In genomic region chr15:39857132-39857531, GRCh38 we compare ENCODE assay signal across 16 cellular contexts.
DNase-seq lines count a peak whose midpoint lies in the region; ATAC-seq, FAIRE-seq and TF ChIP-seq lines count a peak whose summit lies in the region.
"Had no signal": no experiment of that assay in that cellular context is flagged by ENCODE, and none has a peak within 500 bp of the region (broad histone marks: within the 10 kb centered on the region; RNA-seq: fewer than 3 reads in every experiment).

No MANE protein-coding gene starts in this region.

- peak; percentile 34; the same call in 2 of the 3 replicates for ATAC-seq in GM12878
- ATAC-seq in HG02970 (IDR thresholded peaks at IDR 0.05; ENCODE audit: low FRiP score, unreplicated experiment), result no peak
- ATAC-seq in HG03135 (IDR thresholded peaks at IDR 0.05; ENCODE audit: unreplicated experiment), result no peak
- ATAC-seq: GM23338 had no signal

- CTCF ChIA-PET in GM12878 (lab: Yijun Ruan, JAX), result interaction anchor here (1.0 kb wide), 1 partner anchor 19 kb away, joined by 3 read pairs; no protein-coding TSS in a partner anchor

- BruUV-seq in GM12878 (replicated peaks; lab: Mats Ljungman, UMichigan), result no TSS peak

- H3K4me1 ChIP-seq in BLaER1 treated with 17β-estradiol and CSF1 and Interleukin-3, amounts not matched to agents 10 nM and 100 nM, result peaks cover 28 to 51% (median 39%) of the 10 kb centered on the region in 10 experiments
- H3K4me1 ChIP-seq in GM12878 (ENCODE audit: control insufficient read depth, insufficient read depth, low read length) (no peaks in the 10 kb centered on the region), osteoblast (ENCODE audit: insufficient read depth, low read length) (peaks cover 29% of the 10 kb centered on the region)
- H3K4me1 ChIP-seq: Caco-2 had no signal

- POLR2A ChIA-PET in GM12878 (lab: Charles Lee), result no interaction called here

- H3K27ac ChIP-seq in BLaER1 treated with 17β-estradiol and CSF1 and Interleukin-3, amounts not matched to agents 10 nM and 100 nM, result peak overlapping the region in 8 of 11 experiments; percentile 9 to 63 (median 30); a peak in 13 of 22 replicates
- H3K27ac ChIP-seq in GM12878 (ENCODE audit: control insufficient read depth, insufficient read depth) (no peak overlapping the region), osteoblast (ENCODE audit: low read depth, low read length) (no peak overlapping the region)

- SMC1A ChIA-PET in GM12878 (lab: Charles Lee; ENCODE audit: uncharacterized antibody, unreplicated experiment), result interaction anchor here (1.2 kb wide), 1 partner anchor 69 kb away, joined by 4 read pairs; no protein-coding TSS in a partner anchor

- DNase-seq in GM12878 (ENCODE audit: low read depth, low spot score) (no peak), kidney glomerular epithelial cell (lab: John Stamatoyannopoulos, UW) (peak; percentile 22), osteoblast (ENCODE audit: insufficient read length, low spot score, missing footprints) (no peak), amygdala (lab: John Stamatoyannopoulos, UW) (no peak)
- DNase-seq: 8988T; Caco-2; CD4-positive, alpha-beta T cell; DMS153; DMS79; GDM1; HCEC 1CT had no signal

- H3K79me2 ChIP-seq in GM12878 (ENCODE audit: control insufficient read depth, insufficient read depth, low read length) (no peaks in the 10 kb centered on the region), osteoblast (ENCODE audit: insufficient read depth, low read length) (peaks cover 90% of the 10 kb centered on the region)

- WGBS in GM12878 (ENCODE audit: insufficient coverage, insufficient replicate concordance, low lambda C conversion rate, missing lambda C conversion rate), result 48% methylated on average over 1 of the region's 1 CpG

- FAIRE-seq in GM12878 (lab: Jason Lieb, UNC), result no peak
- FAIRE-seq: H54 had no signal

- H2AFZ ChIP-seq in GM12878 (ENCODE audit: control insufficient read depth, low read depth, low read length), result no peak overlapping the region
- H2AFZ ChIP-seq in osteoblast (ENCODE audit: low read length), result no peak overlapping the region
- H2AFZ ChIP-seq: GM23338 had no signal

- in situ Hi-C loops in GM12878 (cut with MboI), result no loop called here

- intact Hi-C loops in GM12878 (cut with micrococcal nuclease; ENCODE audit: unreplicated experiment), result no loop called here

- H3K4me2 ChIP-seq in BLaER1 treated with 17β-estradiol and CSF1 and Interleukin-3, amounts not matched to agents 10 nM and 100 nM, result peak overlapping the region; percentile 48 to 87 (median 73)
- no peak overlapping the region for H3K4me2 ChIP-seq in GM12878 (ENCODE audit: control insufficient read depth, insufficient read depth)
- peak overlapping the region; percentile 35 for H3K4me2 ChIP-seq in osteoblast (ENCODE audit: insufficient read depth, low read length)
- H3K4me2 ChIP-seq: GM23338 had no signal

- peaks cover 0 to 38% (median 0%) of the 10 kb centered on the region in 11 experiments; a peak in 7 of 22 replicates for H3K36me3 ChIP-seq in BLaER1 treated with 17β-estradiol and CSF1 and Interleukin-3, amounts not matched to agents 10 nM and 100 nM
- no peaks in the 10 kb centered on the region for H3K36me3 ChIP-seq in GM12878 (ENCODE audit: control insufficient read depth in 2 of 2, insufficient read depth in 2 of 2, low read length in 1 of 2)
- peaks cover 6% of the 10 kb centered on the region for H3K36me3 ChIP-seq in osteoblast (ENCODE audit: insufficient read depth, low read length)

- H3K9me3 ChIP-seq in BLaER1 treated with 17β-estradiol and CSF1 and Interleukin-3, amounts not matched to agents 10 nM and 100 nM (replicated peaks in 1 of 11), result peaks cover 0 to 10% (median 0%) of the 10 kb centered on the region in 11 experiments; a peak in 3 of 22 replicates
- H3K9me3 ChIP-seq in GM12878 (replicated peaks; ENCODE audit: control insufficient read depth, insufficient read depth, low read length), result no peaks in the 10 kb centered on the region
- H3K9me3 ChIP-seq in osteoblast (ENCODE audit: low read depth, low read length), result no peaks in the 10 kb centered on the region
- H3K9me3 ChIP-seq: Caco-2 had no signal

- no peak for TF ChIP-seq EP300 in GM12878 (IDR thresholded peaks at IDR 0.05; ENCODE audit: borderline replicate concordance in 1 of 2, control insufficient read depth in 1 of 2, low read depth in 2 of 2, low read length in 2 of 2)

- no peaks in the 10 kb centered on the region for H3K27me3 ChIP-seq in BLaER1 treated with 17β-estradiol and CSF1 and Interleukin-3, amounts not matched to agents 10 nM and 100 nM
- H3K27me3 ChIP-seq in GM12878 (replicated peaks in 1 of 2; ENCODE audit: control insufficient read depth in 2 of 2, insufficient read depth in 2 of 2, low read length in 1 of 2) (peaks cover 0 to 2% of the 10 kb centered on the region in 2 experiments; a peak in 2 of 4 replicates), osteoblast (ENCODE audit: insufficient read depth, low read length) (no peaks in the 10 kb centered on the region)

- peaks cover 0 to 24% (median 0%) of the 10 kb centered on the region in 11 experiments; a peak in 1 of 22 replicates for H4K20me1 ChIP-seq in BLaER1 treated with 17β-estradiol and CSF1 and Interleukin-3, amounts not matched to agents 10 nM and 100 nM
- H4K20me1 ChIP-seq in GM12878 (ENCODE audit: control insufficient read depth, insufficient read depth) (no peaks in the 10 kb centered on the region), osteoblast (ENCODE audit: insufficient read depth, low read length) (peaks cover 23% of the 10 kb centered on the region)

- H3K4me3 ChIP-seq in BLaER1 treated with 17β-estradiol and CSF1 and Interleukin-3, amounts not matched to agents 10 nM and 100 nM, result peak overlapping the region in 6 of 10 experiments; percentile 17 to 60 (median 38); a peak in 11 of 20 replicates
- no peak overlapping the region for H3K4me3 ChIP-seq in GM12878
- no peak overlapping the region for H3K4me3 ChIP-seq in osteoblast (ENCODE audit: insufficient read depth, low read length)
- H3K4me3 ChIP-seq: GM23338 had no signal

- TF ChIP-seq RAD21 in GM12878 (IDR thresholded peaks at IDR 0.05; ENCODE audit: insufficient read depth, low read depth, low read length), result no peak

- RAD21 ChIA-PET in GM12878 (lab: Charles Lee; ENCODE audit: unreplicated experiment), result interaction anchor here (1.0 kb wide), 1 partner anchor 16 kb away, joined by 3 read pairs; no protein-coding TSS in a partner anchor

- no peak for TF ChIP-seq POLR2A in GM12878 (IDR thresholded peaks at IDR 0.05; ENCODE audit: low read depth, low read length)

- H3K9ac ChIP-seq in BLaER1 treated with 17β-estradiol and CSF1 and Interleukin-3, amounts not matched to agents 10 nM and 100 nM, result peak overlapping the region in 7 of 11 experiments; percentile 22 to 54 (median 32); a peak in 7 of 22 replicates
- no peak overlapping the region for H3K9ac ChIP-seq in GM12878 (ENCODE audit: control insufficient read depth, insufficient read depth, low read length)

- TF ChIP-seq CTCF in GM12878 (IDR thresholded peaks at IDR 0.05 in 2 of 3, conservative IDR thresholded peaks at IDR 0.05 in 1 of 3; ENCODE audit: control insufficient read depth in 2 of 3, extremely low read depth in 1 of 3, insufficient read depth in 1 of 3, low read depth in 3 of 3, low read length in 3 of 3) (no peak), osteoblast (IDR thresholded peaks at IDR 0.05; ENCODE audit: extremely low read depth, low read depth, low read length) (no peak)

TF ChIP-seq in GM12878, 131 proteins besides CTCF, POLR2A, EP300 and RAD21:
- no peak for TF ChIP-seq STAT3 (IDR thresholded peaks at IDR 0.05; ENCODE audit: low read depth, low read length)
- no peak for TF ChIP-seq NRF1 (conservative IDR thresholded peaks at IDR 0.05; ENCODE audit: low read depth, low read length)
- no peak for TF ChIP-seq ZZZ3 (IDR thresholded peaks at IDR 0.05; ENCODE audit: control insufficient read depth, insufficient read length, low read depth)
- no peak for TF ChIP-seq CBFB (IDR thresholded peaks at IDR 0.05; ENCODE audit: low read depth)

Comparison
In these comparisons a context has a peak if more than half of its experiments do, and no peak if none do; other contexts are left out.
1. H3K27ac ChIP-seq: peak in BLaER1 treated with 17β-estradiol and CSF1 and Interleukin-3, amounts not matched to agents 10 nM and 100 nM (8 of 11); none in GM12878 (single experiment) and osteoblast (single experiment).
2. H3K4me3 ChIP-seq: peak in BLaER1 treated with 17β-estradiol and CSF1 and Interleukin-3, amounts not matched to agents 10 nM and 100 nM (6 of 10); none in GM12878 (single experiment) and osteoblast (single experiment).